8 cellular contexts compared by ENCODE assay signal in genomic region chr3:98901465-98902174, GRCh38. TPM values are rescaled to one million over a fixed set of nuclear protein-coding genes. Genes with fewer than 3 reads are reported as not detected.
DNase-seq lines count a peak whose midpoint lies in the region; ATAC-seq and TF ChIP-seq lines count a peak whose summit lies in the region.

TSS of gene DCBLD2 (minus strand) at chr3:98901695. CDS start at chr3:98901326, 369 bp downstream.

- peak within 1 kb of the TSS; percentile 91 for H3K4me2 ChIP-seq in OCI-LY7 (ENCODE audit: low read length)

- CTCF ChIA-PET in OCI-LY7 (lab: Charles Lee; ENCODE audit: unreplicated experiment) = interaction anchor here (0.6 to 0.7 kb wide), 2 partner anchors 74 to 550 kb away, joined by 3 to 6 read pairs; no protein-coding TSS in a partner anchor

- H4K20me1 ChIP-seq in OCI-LY7 (ENCODE audit: insufficient read depth, low read length) = no peaks in the 10 kb centered on the region

- no peaks in the 10 kb centered on the region for H3K27me3 ChIP-seq in HUES48 (ENCODE audit: control insufficient read depth, insufficient read depth, low read length)

- H3K4me3 ChIP-seq in HUES48 (ENCODE audit: low read depth, low read length) (peak within 1 kb of the TSS; percentile 93), OCI-LY7 (ENCODE audit: low read depth, low read length, poor library complexity, severe bottlenecking) (peak within 1 kb of the TSS; percentile 90)

- H2AFZ ChIP-seq in OCI-LY7 (ENCODE audit: low read length) = peak within 1 kb of the TSS; percentile 98

- peak; percentile 99 for ATAC-seq in GM21423 (IDR thresholded peaks at IDR 0.05; ENCODE audit: unreplicated experiment)

- H3K9me2 ChIP-seq in OCI-LY7 (ENCODE audit: insufficient read depth, low read length) = no peaks in the 10 kb centered on the region

- H3K79me2 ChIP-seq in OCI-LY7 (ENCODE audit: insufficient read depth, low read depth, low read length) = no peaks in the 10 kb centered on the region

- intact Hi-C loops in OCI-LY7 (cut with micrococcal nuclease; ENCODE audit: unreplicated experiment) = loop anchor here (5.0 to 10.0 kb wide), 3 partner anchors 79 to 307 kb away; partner anchors contain the start of gene CPOX

- H3K9me3 ChIP-seq in HUES48 (ENCODE audit: control insufficient read depth, insufficient read depth, low read length) (no peaks in the 10 kb centered on the region), OCI-LY7 (ENCODE audit: low read length) (no peaks in the 10 kb centered on the region)

- H3K27ac ChIP-seq in HUES48 (ENCODE audit: low read depth, low read length) (peak within 1 kb of the TSS; percentile 92), OCI-LY7 (ENCODE audit: low read depth, low read length, poor library complexity, severe bottlenecking) (peak within 1 kb of the TSS; percentile 33)

- TF ChIP-seq CTCF in OCI-LY7 (conservative IDR thresholded peaks at IDR 0.05; ENCODE audit: low read length) = no peak

- POLR2A ChIA-PET in OCI-LY7 (lab: Charles Lee) = interaction anchor here (0.6 to 2.4 kb wide), 26 partner anchors 9 to 1831 kb away, joined by 3 to 12 read pairs (median 4); no protein-coding TSS in a partner anchor

- peak within 1 kb of the TSS; percentile 88 for H3K9ac ChIP-seq in HUES48 (ENCODE audit: low read depth, low read length)

- in situ Hi-C loops in Caki2 (cut with HindIII; ENCODE audit: low pct_unique_long_range_greater_than_20kb, low sequenced_read_pairs) = no loop called here

- DNase-seq in Caki2 (ENCODE audit: low read depth) (peak; percentile 98), OCI-LY7 (ENCODE audit: low spot score) (peak; percentile 98), activated T-cell treated with anti-CD3 and anti-CD28 coated beads for 48 hours (ENCODE audit: low read depth) (peak; percentile 91), epidermal melanocyte (ENCODE audit: insufficient read length, low spot score) (peak; percentile 93), midbrain (lab: John Stamatoyannopoulos, UW) (peak; percentile 99)
- peak; percentile 85 to 91 for DNase-seq in stimulated activated CD8-positive, alpha-beta memory T cell treated with anti-CD3 and anti-CD28 coated beads, Interleukin-15, amount 100 ng/mL, for 48 hours (ENCODE audit: low read depth in 2 of 2)

- H3K36me3 ChIP-seq in HUES48 (ENCODE audit: control insufficient read depth, insufficient read depth, low read length) (no peaks in the 10 kb centered on the region; the same call in 1 of the 2 replicates), OCI-LY7 (ENCODE audit: insufficient read depth, low read length) (no peaks in the 10 kb centered on the region)

- H3K4me1 ChIP-seq in HUES48 (ENCODE audit: control insufficient read depth, insufficient read depth, low read length) = peaks cover 35% of the 10 kb centered on the region
- H3K4me1 ChIP-seq in OCI-LY7 (ENCODE audit: insufficient read depth, low read length, poor library complexity, severe bottlenecking) = peaks cover 21% of the 10 kb centered on the region

- no TSS peak for BruUV-seq in OCI-LY7 (replicated peaks; lab: Mats Ljungman, UMichigan)

RNA-seq across cellular contexts. Expression of gene DCBLD2, which starts in this region (rescaled TPM):
- total RNA-seq in Caki2 (2014; rRNA removed; shearing (Covaris generic); ENCODE audit: low replicate concordance) = 138 and 139 TPM in 2 replicates
- total RNA-seq in OCI-LY7 (2014; rRNA removed; shearing (Covaris generic)) = 9.2 and 12.0 TPM in 2 replicates
- total RNA-seq in OCI-LY7 (2022) = 11.9 and 16.2 TPM in 2 replicates

Comparison
In these comparisons a context has a peak if more than half of its experiments do, and no peak if none do; other contexts are left out.
1. Peak in every context shown above with its lines: DNase-seq, ATAC-seq, H3K4me3 ChIP-seq and H3K27ac ChIP-seq.